In the genomic region with DNA sequence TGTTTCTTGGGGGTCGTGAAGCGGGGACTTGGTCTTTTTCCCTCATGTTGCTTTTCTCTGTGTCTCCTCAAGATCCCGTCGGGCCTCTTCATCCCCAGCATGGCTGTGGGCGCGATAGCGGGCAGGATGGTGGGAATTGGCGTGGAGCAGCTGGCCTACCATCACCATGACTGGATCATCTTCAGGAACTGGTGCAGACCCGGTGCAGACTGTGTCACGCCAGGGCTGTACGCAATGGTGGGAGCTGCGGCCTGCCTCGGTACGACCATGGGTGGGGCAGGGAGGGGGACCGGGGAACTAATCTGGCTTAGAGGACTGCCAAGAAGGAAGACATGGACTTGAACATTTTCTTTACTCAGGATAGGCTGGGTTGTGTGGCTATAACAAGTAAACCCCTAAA, we compare ENCODE assay signal across 8 cellular contexts.
"Had no signal": no experiment of that assay in that cellular context is flagged by ENCODE, and none has a peak within 500 bp of the region (broad histone marks: within the 10 kb centered on the region; RNA-seq: fewer than 3 reads in every experiment).

No MANE protein-coding gene starts in this region.

- FAIRE-seq: HepG2, HTR-8/SVneo, K562 had no signal

- H3K27me3 Mint-ChIP-seq: IgD-negative memory B cell had no signal

- H3K4me3 Mint-ChIP-seq: IgD-negative memory B cell had no signal

- H3K9me3 Mint-ChIP-seq: IgD-negative memory B cell had no signal

- H3K4me3 ChIP-seq: K562 had no signal

- DNase-seq: IMR-90, KBM-7, KG1 had no signal

- H3K27ac Mint-ChIP-seq: IgD-negative memory B cell had no signal

- H3K27ac ChIP-seq: HL-60 had no signal
